ENCODE assay signal across 13 cellular contexts in genomic region chr14:37205623-37206605, GRCh38. TPM values are rescaled to one million over a fixed set of nuclear protein-coding genes. Genes with fewer than 3 reads are reported as not detected.
"Had no signal": no experiment of that assay in that cellular context is flagged by ENCODE, and none has a peak within 500 bp of the region (broad histone marks: within the 10 kb centered on the region; RNA-seq: fewer than 3 reads in every experiment).

No MANE protein-coding gene starts in this region.

RNA-seq across cellular contexts. Expression of gene MIPOL1, which starts 8.2 kb away (rescaled TPM):
- total RNA-seq: activated B cell treated with CpG ODN at 0.5 μM for 24 hours; activated CD4-positive, alpha-beta T cell treated with anti-CD3 and anti-CD28 coated beads, Interleukin-2, amount 10 ng/mL, durations not matched to agents 24 days and 14 days; activated CD8-positive, alpha-beta memory T cell treated with anti-CD3 and anti-CD28 coated beads for 36 hours; activated CD8-positive, alpha-beta T cell treated with anti-CD3 and anti-CD28 coated beads for 36 hours; activated naive CD8-positive, alpha-beta T cell treated with anti-CD3 and anti-CD28 coated beads for 36 hours; activated T-helper 1 cell treated with anti-CD3 and anti-CD28 coated beads, Interleukin-12 subunit alpha, Interleukin-12 subunit beta, Interleukin-2, Interleukin-4 antibody, amounts not matched to agents 30 ng/mL and 10 ng/mL and 1 ng/mL, durations not matched to agents 14 hours and 24 hours and 36 hours had no signal

RNA-seq across cellular contexts. Expression of gene SLC25A21, which starts 33.5 kb away (rescaled TPM):
- total RNA-seq: activated B cell treated with CpG ODN at 0.5 μM for 24 hours; activated CD4-positive, alpha-beta memory T cell treated with anti-CD3 and anti-CD28 coated beads for 36 hours; activated CD4-positive, alpha-beta T cell treated with anti-CD3 and anti-CD28 coated beads, Interleukin-2, amount 10 ng/mL, durations not matched to agents 24 days and 14 days; activated CD8-positive, alpha-beta memory T cell treated with anti-CD3 and anti-CD28 coated beads for 36 hours; activated CD8-positive, alpha-beta T cell treated with anti-CD3 and anti-CD28 coated beads for 36 hours; activated naive CD4-positive, alpha-beta T cell treated with anti-CD3 and anti-CD28 coated beads for 36 hours; activated naive CD4-positive, alpha-beta T cell treated with anti-CD3 and anti-CD28 coated beads, Interleukin-2, amount 50 U/mL, for 72 hours; activated naive CD8-positive, alpha-beta T cell treated with anti-CD3 and anti-CD28 coated beads for 36 hours; activated T-cell treated with anti-CD3 and anti-CD28 coated beads, Interleukin-2, amount 50 U/mL, for 4 hours; activated T-cell treated with anti-CD3 and anti-CD28 coated beads, Interleukin-2, amount 50 U/mL, for 72 hours; activated T-helper 1 cell treated with anti-CD3 and anti-CD28 coated beads, Interleukin-12 subunit alpha, Interleukin-12 subunit beta, Interleukin-2, Interleukin-4 antibody, amounts not matched to agents 30 ng/mL and 10 ng/mL and 1 ng/mL, durations not matched to agents 14 hours and 24 hours and 36 hours; activated T-helper 17 cell treated with anti-CD3 and anti-CD28 coated beads, Interleukin-2, amount 50 U/mL, for 72 hours; body of pancreas had no signal
